ENCODE assay signal across 17 cellular contexts in the genomic region with DNA sequence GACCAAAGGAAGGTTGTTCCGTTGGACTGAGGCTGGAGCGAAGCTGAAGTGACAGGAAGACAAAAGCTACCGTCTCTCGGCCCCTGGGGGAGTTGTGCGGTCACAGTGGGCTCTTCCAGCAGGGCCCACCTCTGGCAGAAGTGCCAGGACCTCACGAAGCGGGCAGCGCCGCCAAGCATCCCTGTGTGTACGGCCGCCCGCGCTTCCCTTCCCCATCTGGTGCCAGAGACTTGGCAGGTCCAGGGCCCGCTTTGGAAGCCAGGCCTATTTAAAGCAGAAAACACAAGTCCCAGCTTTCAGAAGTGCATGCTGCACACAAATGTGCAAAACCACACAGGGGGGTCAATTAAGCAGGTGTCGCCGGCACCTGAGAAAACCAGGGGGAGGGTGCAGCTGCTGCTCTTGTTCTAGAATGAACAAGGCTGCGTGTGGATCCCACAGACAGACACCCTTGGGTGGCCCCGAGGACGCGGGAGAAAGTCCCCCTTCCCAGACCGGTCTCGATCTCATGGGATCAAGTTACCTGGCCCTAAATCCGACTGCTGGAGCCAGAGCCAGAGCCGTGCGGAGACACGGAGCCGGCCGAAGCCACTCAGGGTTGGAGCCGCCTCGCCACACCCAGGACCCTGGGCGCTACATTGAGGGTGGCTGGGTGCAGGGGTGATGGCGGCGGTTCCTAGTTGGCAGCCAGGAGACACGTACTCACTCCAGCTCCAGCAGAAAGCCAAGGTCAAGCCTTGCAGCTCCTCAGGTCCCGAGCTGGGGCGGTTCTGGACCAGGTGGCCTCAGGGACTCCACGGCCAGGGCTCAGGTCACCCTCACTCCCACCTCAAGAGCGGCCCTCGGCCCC. TPM values are rescaled to one million over a fixed set of nuclear protein-coding genes. Genes with fewer than 3 reads are reported as not detected.
A peak's percentile ranks its signal among the peaks of the same experiment; 100 is the strongest.
DNase-seq lines count a peak whose midpoint lies in the region; ATAC-seq and TF ChIP-seq lines count a peak whose summit lies in the region.
"Had no signal": no experiment of that assay in that cellular context is flagged by ENCODE, and none has a peak within 500 bp of the region (broad histone marks: within the 10 kb centered on the region; RNA-seq: fewer than 3 reads in every experiment).

No MANE protein-coding gene starts in this region.

- CTCF ChIA-PET in activated naive CD4-positive, alpha-beta T cell treated with anti-CD3 and anti-CD28 coated beads, Interleukin-2, amount 10 ng/mL, durations not matched to agents 7 days and 5 days (lab: Charles Lee), result no interaction called here

- TF ChIP-seq CTCF in progenitor cell of endocrine pancreas (IDR thresholded peaks at IDR 0.05; ENCODE audit: unreplicated experiment) (no peak), transverse colon (IDR thresholded peaks at IDR 0.05) (no peak)

- H3K9me3 ChIP-seq in aorta (ENCODE audit: control insufficient read depth, low read length), result no peaks in the 10 kb centered on the region
- H3K9me3 ChIP-seq in transverse colon, result no peaks in the 10 kb centered on the region
- H3K9me3 ChIP-seq: A549 had no signal

- no peaks in the 10 kb centered on the region for H3K36me3 Mint-ChIP-seq in activated naive CD4-positive, alpha-beta T cell treated with anti-CD3 and anti-CD28 coated beads, Interleukin-2, amount 10 ng/mL, durations not matched to agents 7 days and 5 days
- no peaks in the 10 kb centered on the region for H3K36me3 Mint-ChIP-seq in progenitor cell of endocrine pancreas (ENCODE audit: insufficient read depth)

- H3K4me1 ChIP-seq in aorta (ENCODE audit: control insufficient read depth in 1 of 2, insufficient read depth in 2 of 2, low read length in 2 of 2) (no peaks in the 10 kb centered on the region), transverse colon (no peaks in the 10 kb centered on the region)
- H3K4me1 ChIP-seq: A549 had no signal

- peaks cover 3% of the 10 kb centered on the region for H3K9me3 Mint-ChIP-seq in activated naive CD4-positive, alpha-beta T cell treated with anti-CD3 and anti-CD28 coated beads, Interleukin-2, amount 10 ng/mL, durations not matched to agents 7 days and 5 days
- H3K9me3 Mint-ChIP-seq in progenitor cell of endocrine pancreas (ENCODE audit: low read depth), result no peaks in the 10 kb centered on the region

- TF ChIP-seq EP300 in transverse colon (IDR thresholded peaks at IDR 0.05; ENCODE audit: low read depth), result no peak

- H3K27me3 ChIP-seq in aorta (ENCODE audit: control insufficient read depth in 1 of 2, insufficient read depth in 2 of 2, low read length in 1 of 2), result no peaks in the 10 kb centered on the region
- H3K27me3 ChIP-seq in transverse colon, result no peaks in the 10 kb centered on the region

- WGBS in aorta, 2 donors, result 86 to 88% methylated on average over 39 of the region's 39 CpGs
- WGBS in transverse colon (ENCODE audit: low coverage in 1 of 2), 2 donors, result 92% methylated on average over 39 of the region's 39 CpGs; no CpG with 5 or more reads in 1 of the 2 donors

- H3K4me1 Mint-ChIP-seq in activated naive CD4-positive, alpha-beta T cell treated with anti-CD3 and anti-CD28 coated beads, Interleukin-2, amount 10 ng/mL, durations not matched to agents 7 days and 5 days, result no peaks in the 10 kb centered on the region
- H3K4me1 Mint-ChIP-seq in progenitor cell of endocrine pancreas (ENCODE audit: low read depth), result no peaks in the 10 kb centered on the region

- no peaks in the 10 kb centered on the region for H3K27me3 Mint-ChIP-seq in activated naive CD4-positive, alpha-beta T cell treated with anti-CD3 and anti-CD28 coated beads, Interleukin-2, amount 10 ng/mL, durations not matched to agents 7 days and 5 days
- H3K27me3 Mint-ChIP-seq in progenitor cell of endocrine pancreas, result no peaks in the 10 kb centered on the region

- no peak overlapping the region for H3K4me3 Mint-ChIP-seq in activated naive CD4-positive, alpha-beta T cell treated with anti-CD3 and anti-CD28 coated beads, Interleukin-2, amount 10 ng/mL, durations not matched to agents 7 days and 5 days
- H3K4me3 Mint-ChIP-seq in progenitor cell of endocrine pancreas (ENCODE audit: low read depth), result no peak overlapping the region

- H3K36me3 ChIP-seq in aorta (ENCODE audit: control insufficient read depth in 1 of 2, insufficient read depth in 2 of 2, low read length in 1 of 2) (no peaks in the 10 kb centered on the region), transverse colon (no peaks in the 10 kb centered on the region)

- no peak overlapping the region for H3K27ac ChIP-seq in aorta (ENCODE audit: low read depth in 1 of 2, low read length in 2 of 2)
- H3K27ac ChIP-seq in transverse colon, result no peak overlapping the region
- H3K27ac ChIP-seq: A549 had no signal

- peak; percentile 5 for DNase-seq in activated naive CD4-positive, alpha-beta T cell treated with anti-CD3 and anti-CD28 coated beads, Interleukin-2, amount 10 ng/mL, durations not matched to agents 7 days and 5 days
- no peak for DNase-seq in activated naive CD4-positive, alpha-beta T cell (lab: John Stamatoyannopoulos, UW)
- DNase-seq in islet precursor cell (peak; percentile 37), progenitor cell of endocrine pancreas (ENCODE audit: low spot score, unreplicated experiment) (peak; percentile 6), aorta (peak; percentile 28 to 71), transverse colon (no peak)
- DNase-seq in activated CD4-positive, alpha-beta T cell treated with anti-CD3 and anti-CD28 coated beads, Interleukin-2, amount 50 U/mL, for 4 hours, result no peak
- DNase-seq: DMS53; Kasumi-1; NCI-H2029; NCI-H526; NK-92 treated with Interleukin-12 subunit alpha and Interleukin-12 subunit beta, amount 100 ng/mL, for 24 hours; OCI-M1 had no signal

- TF ChIP-seq POLR2A in transverse colon (IDR thresholded peaks at IDR 0.05), result no peak

- H3K4me3 ChIP-seq in aorta (ENCODE audit: low read length in 2 of 2) (no peak overlapping the region), transverse colon (no peak overlapping the region)
- H3K4me3 ChIP-seq: A549, GM12878 had no signal

- in situ Hi-C loops in transverse colon (cut with MboI; ENCODE audit: low pct_ligation_motif_present in 1 of 4, low pct_unique_long_range_greater_than_20kb in 1 of 4, low sequenced_read_pairs in 3 of 4), result no loop called here

- no peak overlapping the region for H3K27ac Mint-ChIP-seq in activated naive CD4-positive, alpha-beta T cell treated with anti-CD3 and anti-CD28 coated beads, Interleukin-2, amount 10 ng/mL, durations not matched to agents 7 days and 5 days
- H3K27ac Mint-ChIP-seq in progenitor cell of endocrine pancreas, result no peak overlapping the region

- no peak for ATAC-seq in aorta (ENCODE audit: low FRiP score)
- no peak for ATAC-seq in GM21825 (IDR thresholded peaks at IDR 0.05; ENCODE audit: unreplicated experiment)
- ATAC-seq: A549, GM12878, HCT116 had no signal

- intact Hi-C loops in aorta (cut with DNase I) (no loop called here), transverse colon (cut with DNase I; ENCODE audit: low total_unique reads) (no loop called here)

RNA-seq across cellular contexts. Expression of a gene that starts 51.8 kb away (rescaled TPM):
- total RNA-seq in progenitor cell of endocrine pancreas (41.1 and 43.6 TPM in 2 replicates), aorta (10 to 100 TPM; 27.0 to 29.4 TPM), transverse colon (10 to 100 TPM; 39.2 to 79.0 (median 52.9) TPM)
- polyA plus RNA-seq in aorta, result 10 to 100 TPM; 14.0 to 25.3 TPM

Comparison
In these comparisons a context has a peak if more than half of its experiments do, and no peak if none do; other contexts are left out.
1. DNase-seq: peak in activated naive CD4-positive, alpha-beta T cell treated with anti-CD3 and anti-CD28 coated beads, Interleukin-2, amount 10 ng/mL, durations not matched to agents 7 days and 5 days (single experiment), islet precursor cell (single experiment), progenitor cell of endocrine pancreas (single experiment) and aorta (2 of 2); none in activated naive CD4-positive, alpha-beta T cell (0 of 4), transverse colon (single experiment) and activated CD4-positive, alpha-beta T cell treated with anti-CD3 and anti-CD28 coated beads, Interleukin-2, amount 50 U/mL, for 4 hours (0 of 2).